In genomic region chr19:51327066-51327985, GRCh38 we compare ENCODE assay signal across 8 cellular contexts. TPM values are rescaled to one million over a fixed set of nuclear protein-coding genes. Genes with fewer than 3 reads are reported as not detected.
DNase-seq lines count a peak whose midpoint lies in the region; ATAC-seq, FAIRE-seq and TF ChIP-seq lines count a peak whose summit lies in the region.

No MANE protein-coding gene starts in this region.

- peaks cover 4 to 28% of the 10 kb centered on the region in 2 experiments; a peak in 3 of 5 replicates for H3K4me1 ChIP-seq in K562 (replicated peaks in 1 of 2; ENCODE audit: control insufficient read depth in 2 of 2, insufficient read depth in 2 of 2, low read length in 2 of 2)
- H3K4me1 ChIP-seq in left lung, result peaks cover 4 to 12% of the 10 kb centered on the region in 2 donors

- peaks cover 18 to 30% of the 10 kb centered on the region in 2 experiments for H3K27me3 ChIP-seq in K562 (ENCODE audit: control insufficient read depth in 2 of 2, insufficient read depth in 2 of 2, low read length in 2 of 2)
- peaks cover 22 to 79% of the 10 kb centered on the region in 2 donors for H3K27me3 ChIP-seq in left lung

- CTCF ChIA-PET in K562 (lab: Yijun Ruan, JAX; ENCODE audit: low intra/inter-chr PET ratio), result interaction anchor here (0.9 kb wide), 1 partner anchor 169 kb away, joined by 4 read pairs; no protein-coding TSS in a partner anchor

- no peaks in the 10 kb centered on the region for H4K20me1 ChIP-seq in K562 (replicated peaks; ENCODE audit: control insufficient read depth, insufficient read depth, low read length)

- peak; percentile 8 to 12; a peak in 2 of 4 replicates for TF ChIP-seq RAD21 in K562 (CRISPR knock-in tag; conservative IDR thresholded peaks at IDR 0.05 in 1 of 2, IDR thresholded peaks at IDR 0.05 in 1 of 2)

- peak overlapping the region; percentile 98 for H2AFZ ChIP-seq in K562 (ENCODE audit: low read depth, low read length)

- peak overlapping the region; percentile 82 for H3K4me2 ChIP-seq in K562 (ENCODE audit: insufficient read depth, low read length)

- H3K27me3 Mint-ChIP-seq in stimulated activated naive CD8-positive, alpha-beta T cell treated with anti-CD3 and anti-CD28 coated beads, Interleukin-15, amount 100 ng/mL, for 72 hours, result peaks cover 96% of the 10 kb centered on the region

- TF ChIP-seq CTCF in GM12874 (IDR thresholded peaks at IDR 0.05; ENCODE audit: insufficient read depth, low read depth, low read length) (peak; percentile 13; the same call in 1 of the 2 replicates), K562 (IDR thresholded peaks at IDR 0.05 in 2 of 3, conservative IDR thresholded peaks at IDR 0.05 in 1 of 3; ENCODE audit: insufficient read depth in 2 of 3, low read depth in 1 of 3, low read length in 3 of 3) (peak; percentile 30 to 64 (median 48); a peak in 4 of 6 replicates), left lung (IDR thresholded peaks at IDR 0.05) (no peak)

- peak overlapping the region; percentile 77 to 86 for H3K4me3 Mint-ChIP-seq in stimulated activated naive CD8-positive, alpha-beta T cell treated with anti-CD3 and anti-CD28 coated beads, Interleukin-15, amount 100 ng/mL, for 72 hours

- H3K9me3 ChIP-seq in K562 (replicated peaks; ENCODE audit: control insufficient read depth, insufficient read depth, low read depth, low read length), result no peaks in the 10 kb centered on the region
- H3K9me3 ChIP-seq in left lung, result no peaks in the 10 kb centered on the region

- peaks cover 30% of the 10 kb centered on the region for H3K4me1 Mint-ChIP-seq in stimulated activated naive CD8-positive, alpha-beta T cell treated with anti-CD3 and anti-CD28 coated beads, Interleukin-15, amount 100 ng/mL, for 72 hours

- no TSS peak for BruUV-seq in K562 (replicated peaks; lab: Mats Ljungman, UMichigan)

- FAIRE-seq in K562 (lab: Jason Lieb, UNC), result no peak

- H3K9me1 ChIP-seq in K562 (ENCODE audit: control insufficient read depth, insufficient read depth, low read length), result no peaks in the 10 kb centered on the region

- POLR2A ChIA-PET in K562 (lab: Yijun Ruan, JAX), result interaction anchor here (0.6 to 1.1 kb wide), 2 partner anchors 39 to 838 kb away, joined by 3 to 4 read pairs; no protein-coding TSS in a partner anchor

- H3K27ac Mint-ChIP-seq in stimulated activated naive CD8-positive, alpha-beta T cell treated with anti-CD3 and anti-CD28 coated beads, Interleukin-15, amount 100 ng/mL, for 72 hours, result no peak overlapping the region

- peak; percentile 96 for ATAC-seq in K562
- ATAC-seq in left lung, result peak; percentile 87
- peak; percentile 82 for ATAC-seq in stimulated activated naive CD8-positive, alpha-beta T cell treated with anti-CD3 and anti-CD28 coated beads, Interleukin-15, amount 100 ng/mL, for 72 hours
- ATAC-seq in HG02884 (IDR thresholded peaks at IDR 0.05; ENCODE audit: unreplicated experiment), result no peak
- ATAC-seq in GM21529 (IDR thresholded peaks at IDR 0.05; ENCODE audit: unreplicated experiment), result no peak
- no peak for ATAC-seq in GM21786 (IDR thresholded peaks at IDR 0.05; ENCODE audit: unreplicated experiment)

- in situ Hi-C loops in SK-MEL-5 (cut with HindIII; ENCODE audit: low pct_unique_long_range_greater_than_20kb, low sequenced_read_pairs) (no loop called here), K562 (cut with MboI) (no loop called here)

- peak; percentile 79 for TF ChIP-seq POLR2A in K562 (conservative IDR thresholded peaks at IDR 0.05)

- peak overlapping the region; percentile 47 for H3K4me3 ChIP-seq in K562
- H3K4me3 ChIP-seq in left lung, result peak overlapping the region in 1 of 2 donors; percentile 14

- H3K27ac ChIP-seq in K562 (ENCODE audit: extremely low read depth, low read depth, low read length) (peak overlapping the region; percentile 68; the same call in 2 of the 3 replicates), left lung (no peak overlapping the region)

- TF ChIP-seq EP300 in K562 (IDR thresholded peaks at IDR 0.05; ENCODE audit: low read length), result no peak

- H3K36me3 ChIP-seq in K562 (ENCODE audit: control insufficient read depth, insufficient read depth, low read length) (no peaks in the 10 kb centered on the region), left lung (no peaks in the 10 kb centered on the region)

- H3K9ac ChIP-seq in K562 (ENCODE audit: insufficient read depth in 1 of 2, low read depth in 2 of 2, low read length in 2 of 2), result peak overlapping the region; percentile 67 to 96

- no peaks in the 10 kb centered on the region for H3K9me3 Mint-ChIP-seq in stimulated activated naive CD8-positive, alpha-beta T cell treated with anti-CD3 and anti-CD28 coated beads, Interleukin-15, amount 100 ng/mL, for 72 hours

- WGBS in K562 (ENCODE audit: insufficient coverage, low coverage, missing lambda C conversion rate), result 19% methylated on average over 41 of the region's 74 CpGs

- H3K79me2 ChIP-seq in K562 (ENCODE audit: control insufficient read depth, insufficient read depth, low read length), result no peaks in the 10 kb centered on the region

- intact Hi-C loops in K562 (cut with micrococcal nuclease) (no loop called here), left lung (cut with DNase I) (no loop called here)

- peak; percentile 60 for DNase-seq in SK-MEL-5 (ENCODE audit: low read depth, low spot score)
- peak; percentile 86 to 96 (median 96) for DNase-seq in K562 (ENCODE audit: extremely low read depth in 1 of 4, low spot score in 3 of 4)
- peak; percentile 58 to 84 for DNase-seq in left lung
- peak; percentile 58 to 62 for DNase-seq in stimulated activated naive CD8-positive, alpha-beta T cell treated with anti-CD3 and anti-CD28 coated beads, Interleukin-15, amount 100 ng/mL, for 72 hours

RNA-seq across cellular contexts. Expression of gene VSIG10L, which starts 14.6 kb away (rescaled TPM):
- 0.75 and 0.77 TPM in 2 replicates for total RNA-seq in SK-MEL-5 (2014; rRNA removed; shearing (Covaris generic))
- polyA plus RNA-seq in SK-MEL-5 (2015; cell fraction: cytosol; rRNA removed), result 3.9 and 4.1 TPM in 2 replicates
- 5.9 and 7.9 TPM in 2 replicates for polyA plus RNA-seq in SK-MEL-5 (2015; cell fraction: nucleus; rRNA removed)
- 5.1 and 9.1 TPM in 2 replicates for total RNA-seq in K562 (2011; cell fraction: chromatin; rRNA removed; ENCODE audit: low replicate concordance)
- 3.4 and 5.2 TPM in 2 replicates for total RNA-seq in K562 (2011; cell fraction: nucleolus; rRNA removed)
- 5.9 and 9.6 TPM in 2 replicates for total RNA-seq in K562 (2011; cell fraction: nucleoplasm; rRNA removed)
- total RNA-seq in K562 (2014; rRNA removed) (2.0 and 2.1 TPM in 2 replicates), K562 (2014; rRNA removed; fragmentation: Illumina TruSeq; extraction: Trizol) (1.9 and 2.3 TPM in 2 replicates), K562 (2015; rRNA removed; fragmentation: Illumina TruSeq; extraction: Trizol) (2.2 and 2.5 TPM in 2 replicates), K562 (2021) (7.6 and 7.7 TPM in 2 replicates), left lung (1 to 10 TPM; 3.5 to 4.1 TPM)
- polyA plus RNA-seq in K562 (2011; rRNA removed) (4.7 and 7.0 TPM in 2 replicates), K562 (2014; fragmentation: Illumina TruSeq; extraction: Trizol) (6.8 and 7.6 TPM in 2 replicates), K562 (2014; fragmentation: Nextera tagmentation; extraction: Ambion mirVana) (1 to 10 TPM; 1.1 TPM), K562 (2014; rRNA removed) (5.3 and 5.4 TPM in 2 replicates)
- polyA plus RNA-seq in K562 (2011; cell fraction: cytosol; rRNA removed), result 4.2 and 5.6 TPM in 2 replicates
- 19.3 and 20.2 TPM in 2 replicates for polyA plus RNA-seq in K562 (2011; cell fraction: nucleus; rRNA removed)
- 6.7 and 8.5 TPM in 2 replicates for polyA plus RNA-seq in K562 (2012)
- 1.2 and 1.3 TPM in 2 replicates for polyA minus RNA-seq in K562 (2011; rRNA and poly(A)+ RNA removed)
- 0.67 and 1.8 TPM in 2 replicates for polyA minus RNA-seq in K562 (2011; cell fraction: cytosol; rRNA and poly(A)+ RNA removed)
- 1.5 and 1.9 TPM in 2 replicates for polyA minus RNA-seq in K562 (2011; cell fraction: nucleus; rRNA and poly(A)+ RNA removed)

RNA-seq across cellular contexts. Expression of gene IGLON5, which starts 15.9 kb away (rescaled TPM):
- total RNA-seq in SK-MEL-5 (2014; rRNA removed; shearing (Covaris generic)), result 0.11 TPM in 1 of 2 replicates, not detected in the other
- 0.15 TPM in 1 of 2 replicates, not detected in the other for polyA plus RNA-seq in SK-MEL-5 (2015; cell fraction: cytosol; rRNA removed)
- polyA plus RNA-seq in SK-MEL-5 (2015; cell fraction: nucleus; rRNA removed), result not detected in 2 replicates
- 0.12 and 0.16 TPM in 2 replicates for total RNA-seq in K562 (2011; cell fraction: chromatin; rRNA removed; ENCODE audit: low replicate concordance)
- not detected in 2 replicates for total RNA-seq in K562 (2011; cell fraction: nucleolus; rRNA removed)
- 0.29 TPM in 1 of 2 replicates, not detected in the other for total RNA-seq in K562 (2011; cell fraction: nucleoplasm; rRNA removed)
- total RNA-seq in K562 (2014; rRNA removed), result 0.12 and 0.14 TPM in 2 replicates
- 0.11 TPM in 1 of 2 replicates, not detected in the other for total RNA-seq in K562 (2014; rRNA removed; fragmentation: Illumina TruSeq; extraction: Trizol)
- total RNA-seq in K562 (2015; rRNA removed; fragmentation: Illumina TruSeq; extraction: Trizol), result 0.04 and 0.07 TPM in 2 replicates
- total RNA-seq in K562 (2021), result 0.22 and 0.27 TPM in 2 replicates
- polyA plus RNA-seq in K562 (2011; rRNA removed), result 0.14 TPM in 2 replicates
- 0.24 and 0.34 TPM in 2 replicates for polyA plus RNA-seq in K562 (2011; cell fraction: cytosol; rRNA removed)
- 0.14 TPM in 2 replicates for polyA plus RNA-seq in K562 (2011; cell fraction: nucleus; rRNA removed)
- polyA plus RNA-seq in K562 (2012), result 0.19 and 0.23 TPM in 2 replicates
- polyA plus RNA-seq in K562 (2014; fragmentation: Illumina TruSeq; extraction: Trizol), result 0.14 and 0.15 TPM in 2 replicates
- not detected for polyA plus RNA-seq in K562 (2014; fragmentation: Nextera tagmentation; extraction: Ambion mirVana)
- polyA plus RNA-seq in K562 (2014; rRNA removed), result 0.03 and 0.18 TPM in 2 replicates
- polyA minus RNA-seq in K562 (2011; rRNA and poly(A)+ RNA removed), result not detected in 2 replicates
- polyA minus RNA-seq in K562 (2011; cell fraction: cytosol; rRNA and poly(A)+ RNA removed), result not detected in 2 replicates
- not detected in 2 replicates for polyA minus RNA-seq in K562 (2011; cell fraction: nucleus; rRNA and poly(A)+ RNA removed)
- total RNA-seq in left lung, result not detected

RNA-seq across cellular contexts. Expression of gene ETFB, which starts 38.9 kb away (rescaled TPM):
- total RNA-seq in SK-MEL-5 (2014; rRNA removed; shearing (Covaris generic)), result 127 and 138 TPM in 2 replicates
- polyA plus RNA-seq in SK-MEL-5 (2015; cell fraction: cytosol; rRNA removed), result 111 and 161 TPM in 2 replicates
- 32.0 and 49.9 TPM in 2 replicates for polyA plus RNA-seq in SK-MEL-5 (2015; cell fraction: nucleus; rRNA removed)
- total RNA-seq in K562 (2011; cell fraction: chromatin; rRNA removed; ENCODE audit: low replicate concordance), result 39.2 and 48.5 TPM in 2 replicates
- 47.0 and 50.3 TPM in 2 replicates for total RNA-seq in K562 (2011; cell fraction: nucleolus; rRNA removed)
- total RNA-seq in K562 (2011; cell fraction: nucleoplasm; rRNA removed), result 47.5 and 61.6 TPM in 2 replicates
- total RNA-seq in K562 (2014; rRNA removed) (143 and 161 TPM in 2 replicates), K562 (2014; rRNA removed; fragmentation: Illumina TruSeq; extraction: Trizol) (29.8 and 54.2 TPM in 2 replicates), K562 (2015; rRNA removed; fragmentation: Illumina TruSeq; extraction: Trizol) (129 and 131 TPM in 2 replicates), K562 (2021) (130 and 142 TPM in 2 replicates), left lung (10 to 100 TPM; 72.4 to 89.6 TPM)
- polyA plus RNA-seq in K562 (2011; rRNA removed) (96.1 and 130 TPM in 2 replicates), K562 (2014; fragmentation: Illumina TruSeq; extraction: Trizol) (56.3 and 136 TPM in 2 replicates), K562 (2014; fragmentation: Nextera tagmentation; extraction: Ambion mirVana) (10 to 100 TPM; 18.1 to 50.3 TPM), K562 (2014; rRNA removed) (112 and 123 TPM in 2 replicates)
- polyA plus RNA-seq in K562 (2011; cell fraction: cytosol; rRNA removed), result 169 and 204 TPM in 2 replicates
- polyA plus RNA-seq in K562 (2011; cell fraction: nucleus; rRNA removed), result 70.0 and 71.8 TPM in 2 replicates
- 188 and 234 TPM in 2 replicates for polyA plus RNA-seq in K562 (2012)
- 45.2 and 56.4 TPM in 2 replicates for polyA minus RNA-seq in K562 (2011; rRNA and poly(A)+ RNA removed)
- 66.9 and 70.1 TPM in 2 replicates for polyA minus RNA-seq in K562 (2011; cell fraction: cytosol; rRNA and poly(A)+ RNA removed)
- 15.1 and 25.2 TPM in 2 replicates for polyA minus RNA-seq in K562 (2011; cell fraction: nucleus; rRNA and poly(A)+ RNA removed)

RNA-seq across cellular contexts. Expression of gene CLDND2, which starts 41.5 kb away (rescaled TPM):
- not detected in 2 replicates for total RNA-seq in SK-MEL-5 (2014; rRNA removed; shearing (Covaris generic))
- polyA plus RNA-seq in SK-MEL-5 (2015; cell fraction: cytosol; rRNA removed), result not detected in 2 replicates
- not detected in 2 replicates for polyA plus RNA-seq in SK-MEL-5 (2015; cell fraction: nucleus; rRNA removed)
- total RNA-seq in K562 (2011; cell fraction: chromatin; rRNA removed; ENCODE audit: low replicate concordance), result not detected in 2 replicates
- not detected in 2 replicates for total RNA-seq in K562 (2011; cell fraction: nucleolus; rRNA removed)
- total RNA-seq in K562 (2011; cell fraction: nucleoplasm; rRNA removed), result not detected in 2 replicates
- total RNA-seq in K562 (2014; rRNA removed) (not detected in 2 replicates), K562 (2014; rRNA removed; fragmentation: Illumina TruSeq; extraction: Trizol) (0.51 and 0.62 TPM in 2 replicates), K562 (2015; rRNA removed; fragmentation: Illumina TruSeq; extraction: Trizol) (0.98 and 1.6 TPM in 2 replicates), K562 (2021) (2.2 and 4.0 TPM in 2 replicates), left lung (1 to 10 TPM; 1.4 to 1.6 TPM)
- polyA plus RNA-seq in K562 (2011; rRNA removed) (0.45 and 0.76 TPM in 2 replicates), K562 (2014; fragmentation: Illumina TruSeq; extraction: Trizol) (not detected in 2 replicates), K562 (2014; fragmentation: Nextera tagmentation; extraction: Ambion mirVana) (1 to 10 TPM in 1 of 2 experiments, under 1 TPM in 1; 0.84 to 2.0 TPM), K562 (2014; rRNA removed) (not detected in 2 replicates)
- polyA plus RNA-seq in K562 (2011; cell fraction: cytosol; rRNA removed), result 0.70 TPM in 1 of 2 replicates, not detected in the other
- polyA plus RNA-seq in K562 (2011; cell fraction: nucleus; rRNA removed), result 2.1 and 2.8 TPM in 2 replicates
- polyA plus RNA-seq in K562 (2012), result 2.6 and 2.7 TPM in 2 replicates
- polyA minus RNA-seq in K562 (2011; rRNA and poly(A)+ RNA removed), result not detected in 2 replicates
- polyA minus RNA-seq in K562 (2011; cell fraction: cytosol; rRNA and poly(A)+ RNA removed), result not detected in 2 replicates
- polyA minus RNA-seq in K562 (2011; cell fraction: nucleus; rRNA and poly(A)+ RNA removed), result not detected in 2 replicates

RNA-seq across cellular contexts. Expression of gene NKG7, which starts 45.1 kb away (rescaled TPM):
- not detected in 2 replicates for total RNA-seq in SK-MEL-5 (2014; rRNA removed; shearing (Covaris generic))
- polyA plus RNA-seq in SK-MEL-5 (2015; cell fraction: cytosol; rRNA removed), result not detected in 2 replicates
- not detected in 2 replicates for polyA plus RNA-seq in SK-MEL-5 (2015; cell fraction: nucleus; rRNA removed)
- not detected in 2 replicates for total RNA-seq in K562 (2011; cell fraction: chromatin; rRNA removed; ENCODE audit: low replicate concordance)
- total RNA-seq in K562 (2011; cell fraction: nucleolus; rRNA removed), result 1.5 TPM in 1 of 2 replicates, not detected in the other
- 0.81 TPM in 1 of 2 replicates, not detected in the other for total RNA-seq in K562 (2011; cell fraction: nucleoplasm; rRNA removed)
- total RNA-seq in K562 (2014; rRNA removed) (not detected in 2 replicates), K562 (2014; rRNA removed; fragmentation: Illumina TruSeq; extraction: Trizol) (not detected in 2 replicates), K562 (2015; rRNA removed; fragmentation: Illumina TruSeq; extraction: Trizol) (0.34 and 0.62 TPM in 2 replicates), K562 (2021) (0.47 and 0.51 TPM in 2 replicates), left lung (10 to 100 TPM; 15.2 to 50.1 TPM)
- polyA plus RNA-seq in K562 (2011; rRNA removed) (0.33 and 0.46 TPM in 2 replicates), K562 (2014; fragmentation: Illumina TruSeq; extraction: Trizol) (0.30 and 0.57 TPM in 2 replicates), K562 (2014; fragmentation: Nextera tagmentation; extraction: Ambion mirVana) (under 1 TPM; 0.67 to 0.70 TPM), K562 (2014; rRNA removed) (0.44 and 1.5 TPM in 2 replicates)
- 0.59 and 1.3 TPM in 2 replicates for polyA plus RNA-seq in K562 (2011; cell fraction: cytosol; rRNA removed)
- polyA plus RNA-seq in K562 (2011; cell fraction: nucleus; rRNA removed), result 0.39 and 0.64 TPM in 2 replicates
- polyA plus RNA-seq in K562 (2012), result 1.7 and 1.8 TPM in 2 replicates
- 0.25 TPM in 1 of 2 replicates, not detected in the other for polyA minus RNA-seq in K562 (2011; rRNA and poly(A)+ RNA removed)
- polyA minus RNA-seq in K562 (2011; cell fraction: cytosol; rRNA and poly(A)+ RNA removed), result not detected in 2 replicates
- polyA minus RNA-seq in K562 (2011; cell fraction: nucleus; rRNA and poly(A)+ RNA removed), result not detected in 2 replicates

Comparison
In these comparisons a context has a peak if more than half of its experiments do, and no peak if none do; other contexts are left out.
1. CTCF ChIP-seq: peak in GM12874 (single experiment) and K562 (3 of 3); none in left lung (0 of 2).
2. ATAC-seq: peak in K562 (single experiment), left lung (single experiment) and stimulated activated naive CD8-positive, alpha-beta T cell treated with anti-CD3 and anti-CD28 coated beads, Interleukin-15, amount 100 ng/mL, for 72 hours (single experiment); none in HG02884 (single experiment), GM21529 (single experiment) and GM21786 (single experiment).
3. Peak in every context shown above with its lines, with median percentiles within 50 percentile points of each other: DNase-seq.